In the genomic region with DNA sequence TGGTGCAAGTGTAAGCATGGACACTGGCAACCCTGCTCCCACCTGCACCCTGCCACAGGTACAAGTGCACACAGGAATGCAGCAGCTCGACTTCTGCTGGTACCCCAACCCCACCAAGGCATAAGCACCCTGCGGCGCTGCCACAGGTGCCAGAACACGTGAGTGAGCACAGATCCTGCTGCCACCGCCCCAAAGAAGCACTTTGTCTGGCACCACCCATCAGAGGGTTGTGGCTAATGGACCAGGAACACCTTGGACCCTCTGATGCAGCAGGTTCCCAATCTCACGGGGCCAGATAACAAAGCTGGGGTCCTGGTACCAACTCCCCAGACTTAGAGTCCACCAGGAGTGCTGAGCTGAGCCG, we compare ENCODE assay signal across 4 cellular contexts.
A peak's percentile ranks its signal among the peaks of the same experiment; 100 is the strongest.
TF ChIP-seq lines count a peak whose summit lies in the region.

No MANE protein-coding gene starts in this region.

TF ChIP-seq in SK-N-SH treated with all-trans-retinoic acid at 6 μM for 48 hours, 23 proteins besides CTCF, POLR2A, EP300 and RAD21:
- TF ChIP-seq PPARA (CRISPR knock-in tag; IDR thresholded peaks at IDR 0.05; ENCODE audit: borderline replicate concordance) (no peak), ZFP3 (CRISPR knock-in tag; IDR thresholded peaks at IDR 0.05) (no peak), CSDC2 (CRISPR knock-in tag; IDR thresholded peaks at IDR 0.05) (no peak), OSR1 (CRISPR knock-in tag; IDR thresholded peaks at IDR 0.05) (no peak)

TF ChIP-seq in SK-N-SH, 30 proteins besides CTCF, POLR2A, EP300 and RAD21 (continues in another document):
- no peak for TF ChIP-seq NRF1 (IDR thresholded peaks at IDR 0.05; ENCODE audit: low read depth, low read length)
- TF ChIP-seq, protein P1, sequence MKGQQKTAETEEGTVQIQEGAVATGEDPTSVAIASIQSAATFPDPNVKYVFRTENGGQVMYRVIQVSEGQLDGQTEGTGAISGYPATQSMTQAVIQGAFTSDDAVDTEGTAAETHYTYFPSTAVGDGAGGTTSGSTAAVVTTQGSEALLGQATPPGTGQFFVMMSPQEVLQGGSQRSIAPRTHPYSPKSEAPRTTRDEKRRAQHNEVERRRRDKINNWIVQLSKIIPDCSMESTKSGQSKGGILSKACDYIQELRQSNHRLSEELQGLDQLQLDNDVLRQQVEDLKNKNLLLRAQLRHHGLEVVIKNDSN (IDR thresholded peaks at IDR 0.05; ENCODE audit: borderline replicate concordance, low read depth): no peak
- no peak for TF ChIP-seq RCOR1 (IDR thresholded peaks at IDR 0.05; ENCODE audit: low read length)
- TF ChIP-seq, protein P2, sequence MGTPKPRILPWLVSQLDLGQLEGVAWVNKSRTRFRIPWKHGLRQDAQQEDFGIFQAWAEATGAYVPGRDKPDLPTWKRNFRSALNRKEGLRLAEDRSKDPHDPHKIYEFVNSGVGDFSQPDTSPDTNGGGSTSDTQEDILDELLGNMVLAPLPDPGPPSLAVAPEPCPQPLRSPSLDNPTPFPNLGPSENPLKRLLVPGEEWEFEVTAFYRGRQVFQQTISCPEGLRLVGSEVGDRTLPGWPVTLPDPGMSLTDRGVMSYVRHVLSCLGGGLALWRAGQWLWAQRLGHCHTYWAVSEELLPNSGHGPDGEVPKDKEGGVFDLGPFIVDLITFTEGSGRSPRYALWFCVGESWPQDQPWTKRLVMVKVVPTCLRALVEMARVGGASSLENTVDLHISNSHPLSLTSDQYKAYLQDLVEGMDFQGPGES (IDR thresholded peaks at IDR 0.05; ENCODE audit: low read depth, low read length): no peak
- TF ChIP-seq TCF12 (IDR thresholded peaks at IDR 0.05): no peak
- TF ChIP-seq, protein P3, sequence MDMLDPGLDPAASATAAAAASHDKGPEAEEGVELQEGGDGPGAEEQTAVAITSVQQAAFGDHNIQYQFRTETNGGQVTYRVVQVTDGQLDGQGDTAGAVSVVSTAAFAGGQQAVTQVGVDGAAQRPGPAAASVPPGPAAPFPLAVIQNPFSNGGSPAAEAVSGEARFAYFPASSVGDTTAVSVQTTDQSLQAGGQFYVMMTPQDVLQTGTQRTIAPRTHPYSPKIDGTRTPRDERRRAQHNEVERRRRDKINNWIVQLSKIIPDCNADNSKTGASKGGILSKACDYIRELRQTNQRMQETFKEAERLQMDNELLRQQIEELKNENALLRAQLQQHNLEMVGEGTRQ (IDR thresholded peaks at IDR 0.05; ENCODE audit: borderline replicate concordance, low read depth, low read length): no peak
- no peak for TF ChIP-seq EZH2phosphoT487 (IDR thresholded peaks at IDR 0.05; ENCODE audit: borderline replicate concordance, low read depth)
- no peak for TF ChIP-seq SMC3 (IDR thresholded peaks at IDR 0.05; ENCODE audit: low read depth, low read length)
- no peak for TF ChIP-seq FOXJ3 (CRISPR knock-in tag; IDR thresholded peaks at IDR 0.05)
- TF ChIP-seq CHD2 (IDR thresholded peaks at IDR 0.05; ENCODE audit: low read length, partially characterized antibody): no peak
- no peak for TF ChIP-seq FOXM1 (IDR thresholded peaks at IDR 0.05; ENCODE audit: low read depth)
- no peak for TF ChIP-seq YY1 (IDR thresholded peaks at IDR 0.05; ENCODE audit: low read depth)
- no peak for TF ChIP-seq ELF1 (IDR thresholded peaks at IDR 0.05)

TF ChIP-seq in HCT116, 20 proteins besides CTCF, POLR2A, EP300 and RAD21:
- TF ChIP-seq, protein P4, sequence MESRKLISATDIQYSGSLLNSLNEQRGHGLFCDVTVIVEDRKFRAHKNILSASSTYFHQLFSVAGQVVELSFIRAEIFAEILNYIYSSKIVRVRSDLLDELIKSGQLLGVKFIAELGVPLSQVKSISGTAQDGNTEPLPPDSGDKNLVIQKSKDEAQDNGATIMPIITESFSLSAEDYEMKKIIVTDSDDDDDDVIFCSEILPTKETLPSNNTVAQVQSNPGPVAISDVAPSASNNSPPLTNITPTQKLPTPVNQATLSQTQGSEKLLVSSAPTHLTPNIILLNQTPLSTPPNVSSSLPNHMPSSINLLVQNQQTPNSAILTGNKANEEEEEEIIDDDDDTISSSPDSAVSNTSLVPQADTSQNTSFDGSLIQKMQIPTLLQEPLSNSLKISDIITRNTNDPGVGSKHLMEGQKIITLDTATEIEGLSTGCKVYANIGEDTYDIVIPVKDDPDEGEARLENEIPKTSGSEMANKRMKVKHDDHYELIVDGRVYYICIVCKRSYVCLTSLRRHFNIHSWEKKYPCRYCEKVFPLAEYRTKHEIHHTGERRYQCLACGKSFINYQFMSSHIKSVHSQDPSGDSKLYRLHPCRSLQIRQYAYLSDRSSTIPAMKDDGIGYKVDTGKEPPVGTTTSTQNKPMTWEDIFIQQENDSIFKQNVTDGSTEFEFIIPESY (IDR thresholded peaks at IDR 0.05; ENCODE audit: extremely low read depth, insufficient replicate concordance, low read length): no peak
- no peak for TF ChIP-seq POLR2AphosphoS5 (IDR thresholded peaks at IDR 0.05; ENCODE audit: low read depth, low read length)
- TF ChIP-seq SP1 (IDR thresholded peaks at IDR 0.05; ENCODE audit: low read depth): no peak
- TF ChIP-seq EZH2phosphoT487 (IDR thresholded peaks at IDR 0.05; ENCODE audit: borderline replicate concordance): no peak
- TF ChIP-seq SRF (IDR thresholded peaks at IDR 0.05; ENCODE audit: low read depth): no peak
- TF ChIP-seq, protein P5, sequence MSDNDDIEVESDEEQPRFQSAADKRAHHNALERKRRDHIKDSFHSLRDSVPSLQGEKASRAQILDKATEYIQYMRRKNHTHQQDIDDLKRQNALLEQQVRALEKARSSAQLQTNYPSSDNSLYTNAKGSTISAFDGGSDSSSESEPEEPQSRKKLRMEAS (IDR thresholded peaks at IDR 0.05): no peak

TF ChIP-seq in WTC11, 78 proteins besides CTCF, POLR2A, EP300 and RAD21:
- no peak for TF ChIP-seq NFYB (CRISPR knock-in tag; conservative IDR thresholded peaks at IDR 0.05; ENCODE audit: low read depth)
- TF ChIP-seq MYBL2 (CRISPR knock-in tag; IDR thresholded peaks at IDR 0.05): no peak
- 0 out of 2 replicates have a peak, but pooled peaks have one; percentile 2 for TF ChIP-seq TEAD1 (CRISPR knock-in tag; IDR thresholded peaks at IDR 0.05)
TF ChIP-seq in WTC11: peak in this region for 1.
